15 cellular contexts compared by ENCODE assay signal in the genomic region with DNA sequence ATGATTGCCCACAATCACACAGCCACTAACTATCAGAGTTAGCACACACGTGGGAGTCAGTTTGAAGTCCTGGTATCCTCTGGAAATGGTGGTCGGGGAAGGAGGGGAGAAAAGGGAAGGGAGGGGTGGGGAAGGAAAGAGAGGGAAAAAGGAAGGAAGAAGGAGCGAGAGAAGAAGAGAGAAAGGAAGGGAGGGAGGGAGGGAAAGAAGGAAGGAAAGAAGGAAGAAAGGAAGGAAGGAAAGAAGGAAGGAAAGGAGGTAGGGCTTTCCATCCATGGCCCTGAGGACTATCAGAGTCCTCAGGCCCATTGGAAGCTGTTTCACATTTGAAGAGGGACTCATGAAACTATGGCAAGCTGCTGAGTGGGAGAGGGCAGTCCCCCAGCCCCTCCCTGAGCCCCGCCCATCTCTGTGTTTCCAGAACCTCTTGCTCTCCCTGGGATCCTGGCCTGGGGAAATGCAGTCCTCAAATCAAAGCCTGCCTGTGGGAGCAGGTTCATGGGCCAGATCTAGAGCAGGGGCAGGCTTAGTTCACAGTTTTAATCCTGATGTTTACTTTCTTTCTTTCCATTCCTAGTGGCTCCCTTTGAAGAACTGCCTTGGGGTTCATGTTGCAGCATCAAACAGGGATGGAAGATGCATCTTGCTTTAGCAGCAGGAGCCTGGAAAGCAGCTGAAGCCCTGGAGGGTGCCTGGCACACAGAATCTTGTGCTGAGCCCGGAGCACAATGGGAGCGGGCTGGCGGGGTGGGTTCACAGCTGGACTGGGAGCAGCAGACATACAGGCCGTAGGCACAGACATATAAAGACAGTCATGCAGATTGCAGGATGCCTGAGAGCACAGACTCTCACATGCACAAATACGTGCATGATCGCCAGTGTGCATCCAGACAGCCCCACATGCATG.
"Had no signal": no experiment of that assay in that cellular context is flagged by ENCODE, and none has a peak within 500 bp of the region (broad histone marks: within the 10 kb centered on the region; RNA-seq: fewer than 3 reads in every experiment).

No MANE protein-coding gene starts in this region.

- H3K27ac ChIP-seq: body of pancreas, epithelial cell of prostate, gastrocnemius medialis, heart right ventricle, ovary, sigmoid colon had no signal

- H3K9me3 ChIP-seq: body of pancreas, gastrocnemius medialis, heart right ventricle, ovary, sigmoid colon had no signal

- ATAC-seq: body of pancreas; gastrocnemius medialis; heart right ventricle; left colon; stimulated activated effector memory CD8-positive, alpha-beta T cell treated with anti-CD3 and anti-CD28 coated beads, Interleukin-12 subunit alpha, Interleukin-12 subunit beta, amount 100 ng/mL, for 72 hours had no signal

- H3K4me3 ChIP-seq: body of pancreas, gastrocnemius medialis, heart right ventricle, lung, ovary, sigmoid colon had no signal

- H3K27me3 ChIP-seq: body of pancreas, heart right ventricle, ovary had no signal

- H3K4me1 ChIP-seq: body of pancreas, gastrocnemius medialis, sigmoid colon had no signal

- H3K36me3 ChIP-seq: gastrocnemius medialis, heart right ventricle, ovary, sigmoid colon had no signal

- DNase-seq: activated CD4-positive, alpha-beta T cell treated with anti-CD3 and anti-CD28 coated beads, Interleukin-2, amount 10 ng/mL, durations not matched to agents 7 days and 5 days; activated naive CD8-positive, alpha-beta T cell treated with anti-CD3 and anti-CD28 coated beads for 36 hours; body of pancreas; effector memory CD4-positive, alpha-beta T cell; gastrocnemius medialis; heart right ventricle; left colon; naive B cell; ovary; sigmoid colon; stimulated activated CD4-positive, alpha-beta T cell treated with anti-CD3 and anti-CD28 coated beads, Interleukin-12 subunit alpha, Interleukin-12 subunit beta, amount 100 ng/mL, for 4 hours; stimulated activated CD4-positive, alpha-beta T cell treated with anti-CD3 and anti-CD28 coated beads, Interleukin-2, amount 100 ng/mL, for 24 hours had no signal
